Comparison of ENCODE assay signal across 22 cellular contexts in the genomic region with DNA sequence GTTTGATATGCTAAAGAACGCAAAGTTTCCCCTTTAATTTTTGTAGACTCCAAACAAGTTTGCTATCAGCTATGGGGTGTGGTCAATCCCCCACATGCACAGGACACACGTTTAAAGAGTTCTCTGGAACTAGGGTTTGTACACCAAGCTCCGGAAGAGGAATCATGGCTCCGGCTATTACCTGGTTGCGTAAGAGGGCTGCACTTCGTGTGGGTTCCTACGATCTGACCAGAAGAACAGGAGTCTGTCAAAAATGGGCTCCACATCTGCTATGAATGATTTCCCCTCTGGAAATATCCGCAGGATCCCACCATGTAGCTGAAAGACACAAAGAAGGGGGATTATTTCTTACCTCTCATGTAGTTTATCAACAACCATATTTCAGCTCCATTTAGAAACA. TPM values are rescaled to one million over a fixed set of nuclear protein-coding genes. Genes with fewer than 3 reads are reported as not detected.
A peak's percentile ranks its signal among the peaks of the same experiment; 100 is the strongest.
DNase-seq lines count a peak whose midpoint lies in the region; ATAC-seq, FAIRE-seq and TF ChIP-seq lines count a peak whose summit lies in the region.
"Had no signal": no experiment of that assay in that cellular context is flagged by ENCODE, and none has a peak within 500 bp of the region (broad histone marks: within the 10 kb centered on the region; RNA-seq: fewer than 3 reads in every experiment).

No MANE protein-coding gene starts in this region.

- POLR2A ChIA-PET in HepG2 (lab: Yijun Ruan, JAX), result no interaction called here

- H4K8ac ChIP-seq in trophoblast cell (ENCODE audit: low read depth, low read length), result no peak overlapping the region

- H3K4ac ChIP-seq in trophoblast cell (ENCODE audit: low read depth, low read length), result no peak overlapping the region

- BruUV-seq in HepG2 (replicated peaks; lab: Mats Ljungman, UMichigan), result no TSS peak

- DNase-seq in NOMO-1 treated with DMSO at 0.1 percent for 48 hours (lab: John Stamatoyannopoulos, UW; ENCODE audit: unreplicated experiment) (peak; percentile 11), NOMO-1 treated with dmso at 0.1 percent for 144 hours (lab: John Stamatoyannopoulos, UW; ENCODE audit: unreplicated experiment) (no peak), HepG2 (ENCODE audit: low spot score) (no peak), right lobe of liver (no peak), trophoblast cell (no peak), mucosa of gallbladder (ENCODE audit: low spot score) (no peak)
- DNase-seq: AML-193; Caco-2; Calu3; CD4-positive, alpha-beta T cell; CD8-positive, alpha-beta T cell; DMS79 treated with DMSO at 0.1 percent for 48 hours; GF-D8 had no signal

- H3K36me3 ChIP-seq in HepG2 (replicated peaks in 1 of 2; ENCODE audit: control insufficient read depth in 1 of 2, insufficient read depth in 2 of 2, low read length in 2 of 2), result no peaks in the 10 kb centered on the region; a peak in 1 of 5 replicates
- H3K36me3 ChIP-seq in right lobe of liver, result no peaks in the 10 kb centered on the region
- no peaks in the 10 kb centered on the region for H3K36me3 ChIP-seq in trophoblast cell (ENCODE audit: control insufficient read depth in 1 of 2, insufficient read depth in 2 of 2, low read length in 2 of 2)
- H3K36me3 ChIP-seq: BLaER1 treated with 17β-estradiol and CSF1 and Interleukin-3, amounts not matched to agents 10 nM and 100 nM had no signal

- H4K20me1 ChIP-seq in HepG2 (ENCODE audit: insufficient read depth, low read length), result no peaks in the 10 kb centered on the region; the same call in 1 of the 2 replicates
- H4K20me1 ChIP-seq: BLaER1 treated with 17β-estradiol and CSF1 and Interleukin-3, amounts not matched to agents 10 nM and 100 nM had no signal

- no peaks in the 10 kb centered on the region for H3K79me2 ChIP-seq in HepG2 (ENCODE audit: insufficient read depth, low read length)
- no peaks in the 10 kb centered on the region for H3K79me2 ChIP-seq in trophoblast cell (ENCODE audit: control insufficient read depth, insufficient read depth, low read length, poor library complexity)

- WGBS in HepG2 (ENCODE audit: low lambda C conversion rate), result 57% methylated on average over 8 of the region's 8 CpGs
- 43% methylated on average over 4 of the region's 8 CpGs for WGBS in right lobe of liver (ENCODE audit: insufficient coverage, low coverage, low lambda C conversion rate, missing lambda C conversion rate)
- no CpG with 5 or more reads among the region's 8 CpGs for whole genome bisulfite sequencing in trophoblast cell (ENCODE audit: extremely low coverage, insufficient coverage, insufficient read length)

- H2AFZ ChIP-seq in HepG2 (ENCODE audit: low read length) (no peak overlapping the region), trophoblast cell (ENCODE audit: insufficient read depth, low read length, poor library complexity) (no peak overlapping the region)

- H3K9me3 ChIP-seq in HepG2 (ENCODE audit: low read length), result no peaks in the 10 kb centered on the region
- H3K9me3 ChIP-seq in right lobe of liver, result no peaks in the 10 kb centered on the region
- no peaks in the 10 kb centered on the region for H3K9me3 ChIP-seq in trophoblast cell (ENCODE audit: insufficient read depth, low read depth, low read length)
- H3K9me3 ChIP-seq: A549; BLaER1 treated with 17β-estradiol and CSF1 and Interleukin-3, amounts not matched to agents 10 nM and 100 nM; Caco-2 had no signal

- H3K4me1 ChIP-seq in HepG2 (ENCODE audit: insufficient read depth, low read length), result no peaks in the 10 kb centered on the region
- H3K4me1 ChIP-seq in right lobe of liver, result no peaks in the 10 kb centered on the region
- H3K4me1 ChIP-seq in trophoblast cell (ENCODE audit: control insufficient read depth in 1 of 2, insufficient read depth in 2 of 2, low read length in 2 of 2), result peaks cover 0 to 6% of the 10 kb centered on the region in 2 experiments

- TF ChIP-seq POLR2A in HepG2 (IDR thresholded peaks at IDR 0.05; ENCODE audit: insufficient read depth in 1 of 2, low read depth in 2 of 2, low read length in 2 of 2) (no peak), right lobe of liver (IDR thresholded peaks at IDR 0.05) (no peak)

- no peak overlapping the region for H4K12ac ChIP-seq in trophoblast cell (ENCODE audit: low read depth, low read length)

- no peaks in the 10 kb centered on the region for H3K79me1 ChIP-seq in trophoblast cell (ENCODE audit: low read length)

- intact Hi-C loops in HepG2 (cut with micrococcal nuclease; ENCODE audit: unreplicated experiment), result no loop called here
- intact Hi-C loops in right lobe of liver (cut with DNase I), result no loop called here

- no peak overlapping the region for H4K91ac ChIP-seq in trophoblast cell (ENCODE audit: low read depth, low read length)

- TF ChIP-seq CTCF in HepG2 (CRISPR knock-in tag; IDR thresholded peaks at IDR 0.05), result no peak
- TF ChIP-seq CTCF in right lobe of liver (IDR thresholded peaks at IDR 0.05), result no peak

- no peak overlapping the region for H2BK5ac ChIP-seq in trophoblast cell (ENCODE audit: low read depth, low read length, poor library complexity)

- H3K18ac ChIP-seq in trophoblast cell (ENCODE audit: low read length), result no peak overlapping the region

- in situ Hi-C loops in HepG2 (cut with HindIII; ENCODE audit: extremely low pct_ligation_motif_present, low pct_unique_long_range_greater_than_20kb), result no loop called here

- FAIRE-seq in HepG2 (lab: Jason Lieb, UNC), result no peak
- FAIRE-seq: A549, D721Med, G401.6, GM12891, GM19239 had no signal

- no peak overlapping the region for H3K27ac ChIP-seq in HepG2 (ENCODE audit: extremely low read length, insufficient read depth, low read length)
- H3K27ac ChIP-seq in right lobe of liver, result no peak overlapping the region
- H3K27ac ChIP-seq in trophoblast cell (ENCODE audit: low read depth, low read length), result no peak overlapping the region
- H3K27ac ChIP-seq: 22Rv1; A549; BLaER1 treated with 17β-estradiol and CSF1 and Interleukin-3, amounts not matched to agents 10 nM and 100 nM; C4-2B had no signal

- H3K27me3 ChIP-seq in HepG2 (ENCODE audit: control insufficient read depth in 1 of 2, insufficient read depth in 2 of 2, low read length in 2 of 2) (no peaks in the 10 kb centered on the region), right lobe of liver (no peaks in the 10 kb centered on the region), trophoblast cell (ENCODE audit: insufficient read depth, low read length) (no peaks in the 10 kb centered on the region)
- H3K27me3 ChIP-seq: BLaER1 treated with 17β-estradiol and CSF1 and Interleukin-3, amounts not matched to agents 10 nM and 100 nM had no signal

- H3K4me2 ChIP-seq in HepG2 (ENCODE audit: low read depth, low read length), result no peak overlapping the region
- no peak overlapping the region for H3K4me2 ChIP-seq in trophoblast cell (ENCODE audit: low read length)
- H3K4me2 ChIP-seq: A549; BLaER1 treated with 17β-estradiol and CSF1 and Interleukin-3, amounts not matched to agents 10 nM and 100 nM had no signal

- H3K23ac ChIP-seq in trophoblast cell (ENCODE audit: low read length), result no peak overlapping the region

- H3K14ac ChIP-seq in trophoblast cell (ENCODE audit: low read length), result no peak overlapping the region

- no peak overlapping the region for H3K4me3 ChIP-seq in HepG2 (replicated peaks in 1 of 3; ENCODE audit: insufficient read depth in 1 of 3, low read depth in 2 of 3, low read length in 3 of 3)
- no peak overlapping the region for H3K4me3 ChIP-seq in right lobe of liver
- H3K4me3 ChIP-seq in trophoblast cell (ENCODE audit: low read depth, low read length), result no peak overlapping the region
- H3K4me3 ChIP-seq: A549; BLaER1 treated with 17β-estradiol and CSF1 and Interleukin-3, amounts not matched to agents 10 nM and 100 nM had no signal

- H3K9ac ChIP-seq in HepG2 (ENCODE audit: insufficient read depth, low read depth, low read length), result no peak overlapping the region
- H3K9ac ChIP-seq in trophoblast cell (ENCODE audit: low read length), result no peak overlapping the region
- H3K9ac ChIP-seq: BLaER1 treated with 17β-estradiol and CSF1 and Interleukin-3, amounts not matched to agents 10 nM and 100 nM had no signal

- H2BK120ac ChIP-seq in trophoblast cell (ENCODE audit: insufficient read depth, low read length, poor library complexity), result peak overlapping the region; percentile 54

- ATAC-seq in HepG2 (no peak), right lobe of liver (no peak), GM21576 (IDR thresholded peaks at IDR 0.05; ENCODE audit: unreplicated experiment) (no peak)
- ATAC-seq: A549; CD8-positive, alpha-beta T cell had no signal

- CTCF ChIA-PET in HepG2 (lab: Yijun Ruan, JAX; ENCODE audit: low intra/inter-chr PET ratio, low total read pairs), result no interaction called here

- no peak overlapping the region for H2BK12ac ChIP-seq in trophoblast cell (ENCODE audit: low read length)

- no peak for TF ChIP-seq RAD21 in HepG2 (CRISPR knock-in tag; IDR thresholded peaks at IDR 0.05)

- TF ChIP-seq EP300 in HepG2 (IDR thresholded peaks at IDR 0.05; ENCODE audit: low read depth in 2 of 2, low read length in 2 of 2) (no peak), HepG2 (CRISPR knock-in tag; IDR thresholded peaks at IDR 0.05; ENCODE audit: borderline replicate concordance) (no peak)

- H2AK5ac ChIP-seq in trophoblast cell (ENCODE audit: low read length), result no peak overlapping the region

RNA-seq across cellular contexts. Expression of gene EGLN3, which starts 22.0 kb away (rescaled TPM):
- 0.18 TPM in 2 replicates for total RNA-seq in HepG2 (2016; rRNA removed; fragmentation: Illumina TruSeq; extraction: Trizol)
- not detected in 2 replicates for total RNA-seq in HepG2 (2016; cell fraction: cytosol; rRNA removed; fragmentation: Illumina TruSeq; extraction: Trizol; ENCODE audit: low read depth)
- 0.13 and 0.39 TPM in 2 replicates for total RNA-seq in HepG2 (2016; cell fraction: insoluble cytoplasmic fraction; rRNA removed; fragmentation: Illumina TruSeq; extraction: Trizol)
- total RNA-seq in HepG2 (2016; cell fraction: membrane; rRNA removed; fragmentation: Illumina TruSeq; extraction: Trizol), result 0.07 and 0.12 TPM in 2 replicates
- not detected in 2 replicates for total RNA-seq in HepG2 (2016; cell fraction: nucleus; rRNA removed; fragmentation: Illumina TruSeq; extraction: Trizol)
- polyA plus RNA-seq in HepG2 (2011; rRNA removed), result 27.3 and 30.1 TPM in 2 replicates
- 13.7 and 27.8 TPM in 2 replicates for polyA plus RNA-seq in HepG2 (2011; cell fraction: cytosol; rRNA removed)
- polyA plus RNA-seq in HepG2 (2011; cell fraction: nucleus; rRNA removed), result 14.1 and 18.4 TPM in 2 replicates
- polyA plus RNA-seq in HepG2 (2012), result 89.8 and 101 TPM in 2 replicates
- polyA plus RNA-seq in HepG2 (2016; cell fraction: cytosol; fragmentation: Illumina TruSeq; extraction: Trizol; ENCODE audit: low read depth), result not detected in 2 replicates
- polyA plus RNA-seq in HepG2 (2016; cell fraction: insoluble cytoplasmic fraction; fragmentation: Illumina TruSeq; extraction: Trizol; ENCODE audit: low read depth), result 0.11 and 0.19 TPM in 2 replicates
- 0.17 TPM in 1 of 2 replicates, not detected in the other for polyA plus RNA-seq in HepG2 (2016; cell fraction: membrane; fragmentation: Illumina TruSeq; extraction: Trizol; ENCODE audit: low read depth)
- not detected in 2 replicates for polyA plus RNA-seq in HepG2 (2016; cell fraction: nucleus; fragmentation: Illumina TruSeq; extraction: Trizol; ENCODE audit: insufficient read depth, low read depth)
- polyA minus RNA-seq in HepG2 (2011; rRNA and poly(A)+ RNA removed; ENCODE audit: low replicate concordance), result 8.9 and 29.0 TPM in 2 replicates
- polyA minus RNA-seq in HepG2 (2011; cell fraction: cytosol; rRNA and poly(A)+ RNA removed), result 24.4 and 43.2 TPM in 2 replicates
- 23.8 and 49.0 TPM in 2 replicates for polyA minus RNA-seq in HepG2 (2011; cell fraction: nucleus; rRNA and poly(A)+ RNA removed)
- 10 to 100 TPM in 1 of 6 experiments, 1 to 10 TPM in 5; 1.9 to 25.4 (median 2.1) TPM for total RNA-seq in right lobe of liver
- 40.4 and 40.5 TPM in 2 replicates for polyA plus RNA-seq in trophoblast cell (2013)
- 51.5 TPM for total RNA-seq in mucosa of gallbladder
